In the genomic region with DNA sequence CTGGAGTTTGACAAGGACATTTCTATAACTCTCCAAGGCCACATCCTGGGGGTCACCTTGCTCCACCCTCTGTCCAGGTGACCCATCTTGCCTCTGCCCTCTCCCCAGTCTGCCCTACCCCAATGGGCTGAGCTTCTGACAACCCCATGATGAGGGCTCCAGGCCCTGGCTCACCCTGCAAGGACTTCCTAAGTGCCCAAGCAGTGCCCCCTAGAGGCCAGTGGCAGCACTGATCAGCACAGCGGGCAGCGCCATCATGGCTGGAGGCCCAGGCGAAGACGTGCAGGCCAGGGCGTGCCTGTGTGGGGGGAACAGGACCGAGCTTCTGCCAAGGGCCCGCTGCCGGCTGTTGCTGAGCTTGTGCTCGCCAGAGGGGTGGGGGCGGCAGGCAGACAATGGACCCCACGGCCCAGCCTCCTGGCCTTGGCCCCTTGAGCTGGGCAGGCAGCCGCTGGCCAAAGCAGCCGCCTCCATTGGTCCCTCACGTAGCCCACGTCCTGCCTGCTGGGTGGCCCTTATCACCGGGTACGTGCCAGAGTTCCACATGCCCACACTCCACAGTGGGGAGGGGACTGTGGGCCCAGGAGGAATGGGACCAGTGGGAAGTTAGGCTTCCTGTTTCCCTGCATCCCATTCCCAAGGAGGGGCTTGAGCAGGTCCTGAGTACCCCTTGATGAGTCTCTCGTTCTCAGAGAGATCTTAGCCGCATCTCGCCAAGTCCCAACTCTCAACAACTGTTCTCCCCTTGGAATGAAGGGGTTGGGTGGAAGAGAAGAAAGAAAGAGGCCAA, we compare ENCODE assay signal across 8 cellular contexts.
A peak's percentile ranks its signal among the peaks of the same experiment; 100 is the strongest.
DNase-seq lines count a peak whose midpoint lies in the region; ATAC-seq, FAIRE-seq and TF ChIP-seq lines count a peak whose summit lies in the region.

No MANE protein-coding gene starts in this region.

- H3K9ac ChIP-seq in SU-DHL-6 (ENCODE audit: low read length) (no peak overlapping the region), skeletal muscle tissue (ENCODE audit: low read depth in 1 of 3, low read length in 3 of 3) (peak overlapping the region in 1 of 3 donors; percentile 33)

- peaks cover 46 to 73% (median 62%) of the 10 kb centered on the region in 3 donors for H3K4me1 ChIP-seq in skeletal muscle tissue (ENCODE audit: control insufficient read depth in 3 of 3, insufficient read depth in 3 of 3, low read length in 3 of 3)

- H3F3A ChIP-seq in SU-DHL-6 (ENCODE audit: insufficient read depth) = no peaks in the 10 kb centered on the region

- no peaks in the 10 kb centered on the region for H4K20me1 ChIP-seq in SU-DHL-6 (ENCODE audit: low read depth, low read length)

- no peak overlapping the region for H3K27ac ChIP-seq in SU-DHL-6 (ENCODE audit: low read depth, low read length)
- H3K27ac ChIP-seq in skeletal muscle tissue (ENCODE audit: low read depth, low read length) = peak overlapping the region; percentile 53

- H3K9me3 ChIP-seq in SU-DHL-6 (ENCODE audit: insufficient read depth, low read length) (no peaks in the 10 kb centered on the region), skeletal muscle tissue (ENCODE audit: control insufficient read depth in 3 of 3, low read length in 3 of 3) (no peaks in the 10 kb centered on the region)

- H3K36me3 ChIP-seq in SU-DHL-6 (ENCODE audit: low read length) = no peaks in the 10 kb centered on the region
- no peaks in the 10 kb centered on the region for H3K36me3 ChIP-seq in skeletal muscle tissue (ENCODE audit: control insufficient read depth in 3 of 3, insufficient read depth in 3 of 3, low read length in 3 of 3)

- H3K9me3 Mint-ChIP-seq in natural killer cell treated with Interleukin-12 subunit alpha and Interleukin-12 subunit beta and Interleukin-15 and Interleukin-18, amount 100 ng/mL, for 72 hours = no peaks in the 10 kb centered on the region

- H3K27me3 ChIP-seq in SU-DHL-6 (ENCODE audit: low read length) (no peaks in the 10 kb centered on the region), skeletal muscle tissue (ENCODE audit: control insufficient read depth in 3 of 3, insufficient read depth in 3 of 3, low read length in 3 of 3) (no peaks in the 10 kb centered on the region)

- no peaks in the 10 kb centered on the region for H3K9me2 ChIP-seq in SU-DHL-6 (replicated peaks; ENCODE audit: insufficient read depth, low read length)

- H3K4me3 Mint-ChIP-seq in natural killer cell treated with Interleukin-12 subunit alpha and Interleukin-12 subunit beta and Interleukin-15 and Interleukin-18, amount 100 ng/mL, for 72 hours = no peak overlapping the region

- DNase-seq in fibroblast of mammary gland (ENCODE audit: low read depth) = peak; percentile 48
- DNase-seq in COR-L47 (lab: John Stamatoyannopoulos, UW) = no peak
- no peak for DNase-seq in H54 (ENCODE audit: insufficient read length, low spot score)
- DNase-seq in natural killer cell treated with Interleukin-12 subunit alpha and Interleukin-12 subunit beta and Interleukin-15 and Interleukin-18, amount 100 ng/mL, for 72 hours (ENCODE audit: low spot score) = no peak
- no peak for DNase-seq in T1000 (lab: John Stamatoyannopoulos, UW)

- H3K27ac Mint-ChIP-seq in natural killer cell treated with Interleukin-12 subunit alpha and Interleukin-12 subunit beta and Interleukin-15 and Interleukin-18, amount 100 ng/mL, for 72 hours = no peak overlapping the region

- H3K4me3 ChIP-seq in SU-DHL-6 (ENCODE audit: insufficient read depth, low read length, poor library complexity, severe bottlenecking) (no peak overlapping the region), fibroblast of mammary gland (ENCODE audit: control insufficient read depth, low read depth, low read length) (no peak overlapping the region), skeletal muscle tissue (ENCODE audit: low read length in 3 of 3) (no peak overlapping the region)

- ATAC-seq in natural killer cell treated with Interleukin-12 subunit alpha and Interleukin-12 subunit beta and Interleukin-15 and Interleukin-18, amount 100 ng/mL, for 72 hours = no peak

- H2AFZ ChIP-seq in SU-DHL-6 (ENCODE audit: low read depth, low read length, severe bottlenecking) = no peak overlapping the region

- FAIRE-seq in H54 (lab: Jason Lieb, UNC) = no peak

- H3K4me2 ChIP-seq in SU-DHL-6 (ENCODE audit: low read depth, low read length, poor library complexity, severe bottlenecking) = no peak overlapping the region

- no peaks in the 10 kb centered on the region for H3K36me3 Mint-ChIP-seq in natural killer cell treated with Interleukin-12 subunit alpha and Interleukin-12 subunit beta and Interleukin-15 and Interleukin-18, amount 100 ng/mL, for 72 hours

- TF ChIP-seq CTCF in GM12873 (IDR thresholded peaks at IDR 0.05; ENCODE audit: insufficient read depth, low read depth, low read length, missing control alignments) (peak; percentile 74), SU-DHL-6 (IDR thresholded peaks at IDR 0.05; ENCODE audit: insufficient read depth, low read length, poor library complexity, severe bottlenecking) (peak; percentile 74), fibroblast of mammary gland (conservative IDR thresholded peaks at IDR 0.05; ENCODE audit: control insufficient read depth, insufficient read depth, low read depth, low read length) (peak; percentile 39)

- H3K79me2 ChIP-seq in SU-DHL-6 (ENCODE audit: insufficient read depth, low read length) = no peaks in the 10 kb centered on the region

- H3K27me3 Mint-ChIP-seq in natural killer cell treated with Interleukin-12 subunit alpha and Interleukin-12 subunit beta and Interleukin-15 and Interleukin-18, amount 100 ng/mL, for 72 hours = peaks cover 0 to 3% of the 10 kb centered on the region in 2 donors

- TF ChIP-seq POLR2A in H54 (IDR thresholded peaks at IDR 0.05; ENCODE audit: low read depth, low read length) = no peak

- H3K4me1 Mint-ChIP-seq in natural killer cell treated with Interleukin-12 subunit alpha and Interleukin-12 subunit beta and Interleukin-15 and Interleukin-18, amount 100 ng/mL, for 72 hours (ENCODE audit: low read depth in 2 of 2) = peaks cover 24 to 33% of the 10 kb centered on the region in 2 donors
